Comparison of ENCODE assay signal across 7 cellular contexts in genomic region chr14:102928412-102929348, GRCh38. TPM values are rescaled to one million over a fixed set of nuclear protein-coding genes. Genes with fewer than 3 reads are reported as not detected.
A peak's percentile ranks its signal among the peaks of the same experiment; 100 is the strongest.
DNase-seq lines count a peak whose midpoint lies in the region; ATAC-seq, FAIRE-seq and TF ChIP-seq lines count a peak whose summit lies in the region.

No MANE protein-coding gene starts in this region.

- POLR2A ChIA-PET in GM12878 (lab: Charles Lee), result no interaction called here

- no peak for TF ChIP-seq POLR2A in GM12878 (IDR thresholded peaks at IDR 0.05; ENCODE audit: low read depth, low read length)
- TF ChIP-seq POLR2A in right lobe of liver (IDR thresholded peaks at IDR 0.05), result no peak

- SMC1A ChIA-PET in GM12878 (lab: Charles Lee; ENCODE audit: uncharacterized antibody, unreplicated experiment), result interaction anchor here (0.7 to 1.0 kb wide), 2 partner anchors 11 to 234 kb away, joined by 3 read pairs; no protein-coding TSS in a partner anchor

- H3K4me3 ChIP-seq in HUES48 (ENCODE audit: low read depth, low read length) (peak overlapping the region; percentile 76), GM12878 (peak overlapping the region; percentile 57; the same call in 1 of the 2 replicates), right lobe of liver (peak overlapping the region; percentile 23 to 39 (median 25))

- H3K4me1 ChIP-seq in HUES48 (ENCODE audit: control insufficient read depth, insufficient read depth, low read length) (peaks cover 18% of the 10 kb centered on the region), GM12878 (ENCODE audit: control insufficient read depth, insufficient read depth, low read length) (peaks cover 24% of the 10 kb centered on the region), right lobe of liver (peaks cover 0 to 24% (median 2%) of the 10 kb centered on the region in 4 donors)

- peak overlapping the region; percentile 93 for H3K4me2 ChIP-seq in GM12878 (ENCODE audit: control insufficient read depth, insufficient read depth)

- BruUV-seq in GM12878 (replicated peaks; lab: Mats Ljungman, UMichigan), result no TSS peak

- CTCF ChIA-PET in GM12878 (lab: Yijun Ruan, JAX), result no interaction called here

- TF ChIP-seq CTCF in GM12878 (IDR thresholded peaks at IDR 0.05 in 2 of 3, conservative IDR thresholded peaks at IDR 0.05 in 1 of 3; ENCODE audit: control insufficient read depth in 2 of 3, extremely low read depth in 1 of 3, insufficient read depth in 1 of 3, low read depth in 3 of 3, low read length in 3 of 3) (no peak), right lobe of liver (IDR thresholded peaks at IDR 0.05) (no peak)

- H3K9me3 ChIP-seq in HUES48 (ENCODE audit: control insufficient read depth, insufficient read depth, low read length) (no peaks in the 10 kb centered on the region), GM12878 (replicated peaks; ENCODE audit: control insufficient read depth, insufficient read depth, low read length) (no peaks in the 10 kb centered on the region), right lobe of liver (no peaks in the 10 kb centered on the region)

- WGBS in GM12878 (ENCODE audit: insufficient coverage, insufficient replicate concordance, low lambda C conversion rate, missing lambda C conversion rate), result 43% methylated on average over 90 of the region's 111 CpGs
- WGBS in right lobe of liver (ENCODE audit: insufficient coverage, low coverage, low lambda C conversion rate, missing lambda C conversion rate), result 0% methylated on average over 3 of the region's 111 CpGs

- no peak overlapping the region for H3K9ac ChIP-seq in HUES48 (ENCODE audit: low read depth, low read length)
- no peak overlapping the region for H3K9ac ChIP-seq in GM12878 (ENCODE audit: control insufficient read depth, insufficient read depth, low read length)

- no peak for TF ChIP-seq RAD21 in GM12878 (IDR thresholded peaks at IDR 0.05; ENCODE audit: insufficient read depth, low read depth, low read length)

- H3K27me3 ChIP-seq in HUES48 (ENCODE audit: control insufficient read depth, insufficient read depth, low read length) (peaks cover 80% of the 10 kb centered on the region), GM12878 (replicated peaks in 1 of 2; ENCODE audit: control insufficient read depth in 2 of 2, insufficient read depth in 2 of 2, low read length in 1 of 2) (peaks cover 12 to 14% of the 10 kb centered on the region in 2 experiments), right lobe of liver (no peaks in the 10 kb centered on the region)

- H4K20me1 ChIP-seq in GM12878 (ENCODE audit: control insufficient read depth, insufficient read depth), result no peaks in the 10 kb centered on the region

- ATAC-seq in GM19035 (IDR thresholded peaks at IDR 0.05; ENCODE audit: unreplicated experiment), result peak; percentile 50
- peak; percentile 80 for ATAC-seq in GM12878
- peak; percentile 66 to 82 (median 76) for ATAC-seq in right lobe of liver
- no peak for ATAC-seq in GM19328 (IDR thresholded peaks at IDR 0.05; ENCODE audit: unreplicated experiment)

- in situ Hi-C loops in GM12878 (cut with MboI), result no loop called here

- TF ChIP-seq EP300 in GM12878 (IDR thresholded peaks at IDR 0.05; ENCODE audit: borderline replicate concordance in 1 of 2, control insufficient read depth in 1 of 2, low read depth in 2 of 2, low read length in 2 of 2), result no peak

- DNase-seq in T-helper 2 cell (peak; percentile 55 to 75 (median 69)), GM12878 (ENCODE audit: low read depth, low spot score) (no peak), right lobe of liver (peak in 2 of 3 donors; percentile 64 to 74)
- peak; percentile 70 for DNase-seq in stimulated activated CD8-positive, alpha-beta memory T cell treated with anti-CD3 and anti-CD28 coated beads, Interleukin-12 subunit alpha, Interleukin-12 subunit beta, amount 100 ng/mL, for 1 hour (ENCODE audit: low read depth)

- H3K79me2 ChIP-seq in GM12878 (ENCODE audit: control insufficient read depth, insufficient read depth, low read length), result no peaks in the 10 kb centered on the region

- intact Hi-C loops in GM12878 (cut with micrococcal nuclease; ENCODE audit: unreplicated experiment) (no loop called here), right lobe of liver (cut with DNase I) (no loop called here)

- no peak for FAIRE-seq in GM12878 (lab: Jason Lieb, UNC)

- peak overlapping the region; percentile 60 for H2AFZ ChIP-seq in GM12878 (ENCODE audit: control insufficient read depth, low read depth, low read length)

- RAD21 ChIA-PET in GM12878 (lab: Charles Lee; ENCODE audit: unreplicated experiment), result interaction anchor here (1.4 kb wide), 1 partner anchor 11 kb away, joined by 3 read pairs; no protein-coding TSS in a partner anchor

- H3K36me3 ChIP-seq in HUES48 (ENCODE audit: control insufficient read depth, insufficient read depth, low read length), result peaks cover 9% of the 10 kb centered on the region
- H3K36me3 ChIP-seq in GM12878 (ENCODE audit: control insufficient read depth in 2 of 2, insufficient read depth in 2 of 2, low read length in 1 of 2), result peaks cover 0 to 1% of the 10 kb centered on the region in 2 experiments; a peak in 1 of 4 replicates
- H3K36me3 ChIP-seq in right lobe of liver, result no peaks in the 10 kb centered on the region

- no peak overlapping the region for H3K27ac ChIP-seq in HUES48 (ENCODE audit: low read depth, low read length)
- no peak overlapping the region for H3K27ac ChIP-seq in GM12878 (ENCODE audit: control insufficient read depth, insufficient read depth)
- H3K27ac ChIP-seq in right lobe of liver, result no peak overlapping the region

TF ChIP-seq in GM12878, 131 proteins besides CTCF, POLR2A, EP300 and RAD21 (continues in another document):
- TF ChIP-seq MAX (IDR thresholded peaks at IDR 0.05; ENCODE audit: low read depth, low read length) (peak; percentile 52; the same call in 1 of the 2 replicates), TCF3 (IDR thresholded peaks at IDR 0.05; ENCODE audit: borderline replicate concordance, insufficient read depth, low read depth, low read length) (0 out of 2 replicates have a peak, but pooled peaks have one; percentile 18), RAD51 (IDR thresholded peaks at IDR 0.05) (no peak), EED (IDR thresholded peaks at IDR 0.05; ENCODE audit: low read depth) (no peak), ZBED1 (IDR thresholded peaks at IDR 0.05; ENCODE audit: borderline replicate concordance) (no peak), CHD4 (IDR thresholded peaks at IDR 0.05) (no peak), ZNF217 (IDR thresholded peaks at IDR 0.05) (no peak), MYB (IDR thresholded peaks at IDR 0.05; ENCODE audit: borderline replicate concordance, low read depth, low read length) (no peak), ELK1 (IDR thresholded peaks at IDR 0.05; ENCODE audit: low read depth, low read length) (no peak), CREB1 (IDR thresholded peaks at IDR 0.05; ENCODE audit: low read depth) (no peak), BHLHE40 (IDR thresholded peaks at IDR 0.05; ENCODE audit: borderline replicate concordance in 1 of 2, low read depth in 2 of 2, low read length in 1 of 2) (no peak), NFYA (IDR thresholded peaks at IDR 0.05; ENCODE audit: borderline replicate concordance, low read depth, low read length) (no peak), MXI1 (IDR thresholded peaks at IDR 0.05; ENCODE audit: low read depth, low read length) (no peak), NR2F1 (conservative IDR thresholded peaks at IDR 0.05) (no peak), CBFB (IDR thresholded peaks at IDR 0.05; ENCODE audit: low read depth) (no peak), HDAC2 (IDR thresholded peaks at IDR 0.05) (no peak), STAT1 (conservative IDR thresholded peaks at IDR 0.05) (no peak), BACH1 (IDR thresholded peaks at IDR 0.05; ENCODE audit: borderline replicate concordance) (0 out of 2 replicates have a peak, but pooled peaks have one; percentile 22)

RNA-seq across cellular contexts. Expression of gene AMN, which starts 6.2 kb away (rescaled TPM):
- total RNA-seq in GM12878 (2013; cell fraction: nucleolus; rRNA removed), result 2.7 TPM in 2 replicates
- total RNA-seq in GM12878 (2014; rRNA removed), result 0.11 and 0.17 TPM in 2 replicates
- not detected in 2 replicates for total RNA-seq in GM12878 (2014; rRNA removed; fragmentation: Illumina TruSeq; extraction: Trizol)
- 0.33 and 0.82 TPM in 2 replicates for total RNA-seq in GM12878 (2021)
- not detected for polyA plus RNA-seq in GM12878 (2011; ENCODE audit: low read depth)
- 0.04 and 0.10 TPM in 2 replicates for polyA plus RNA-seq in GM12878 (2011; rRNA removed)
- polyA plus RNA-seq in GM12878 (2011; cell fraction: cytosol; rRNA removed), result 0.07 and 0.22 TPM in 2 replicates
- 2.1 and 2.7 TPM in 2 replicates for polyA plus RNA-seq in GM12878 (2011; cell fraction: nucleus; rRNA removed)
- polyA plus RNA-seq in GM12878 (2012), result 0.26 and 0.45 TPM in 2 replicates
- polyA plus RNA-seq in GM12878 (2014; fragmentation: Illumina TruSeq; extraction: Trizol), result 0.03 TPM in 1 of 2 replicates, not detected in the other
- not detected for polyA plus RNA-seq in GM12878 (2014; fragmentation: Nextera tagmentation; extraction: Ambion mirVana)
- polyA plus RNA-seq in GM12878 (2014; rRNA removed), result 0.24 TPM in 1 of 2 replicates, not detected in the other
- polyA plus RNA-seq in GM12878 (2016; fragmentation: Nextera tagmentation; extraction: Ambion mirVana), result not detected
- 0.21 TPM in 1 of 2 replicates, not detected in the other for polyA minus RNA-seq in GM12878 (2011; rRNA and poly(A)+ RNA removed)
- not detected in 2 replicates for polyA minus RNA-seq in GM12878 (2011; cell fraction: cytosol; rRNA and poly(A)+ RNA removed)
- polyA minus RNA-seq in GM12878 (2011; cell fraction: nucleus; rRNA and poly(A)+ RNA removed), result 0.36 and 0.48 TPM in 2 replicates
- 10 to 100 TPM in 5 of 6 experiments, 1 to 10 TPM in 1; 7.1 to 69.1 (median 28.6) TPM for total RNA-seq in right lobe of liver

Comparison
In these comparisons a context has a peak if more than half of its experiments do, and no peak if none do; other contexts are left out.
1. H3K4me3 ChIP-seq: peak in every context shown above with its lines; median percentile 76 in HUES48; 57 in GM12878; 25 in right lobe of liver.